Comparison of ENCODE assay signal across 8 cellular contexts in the genomic region with DNA sequence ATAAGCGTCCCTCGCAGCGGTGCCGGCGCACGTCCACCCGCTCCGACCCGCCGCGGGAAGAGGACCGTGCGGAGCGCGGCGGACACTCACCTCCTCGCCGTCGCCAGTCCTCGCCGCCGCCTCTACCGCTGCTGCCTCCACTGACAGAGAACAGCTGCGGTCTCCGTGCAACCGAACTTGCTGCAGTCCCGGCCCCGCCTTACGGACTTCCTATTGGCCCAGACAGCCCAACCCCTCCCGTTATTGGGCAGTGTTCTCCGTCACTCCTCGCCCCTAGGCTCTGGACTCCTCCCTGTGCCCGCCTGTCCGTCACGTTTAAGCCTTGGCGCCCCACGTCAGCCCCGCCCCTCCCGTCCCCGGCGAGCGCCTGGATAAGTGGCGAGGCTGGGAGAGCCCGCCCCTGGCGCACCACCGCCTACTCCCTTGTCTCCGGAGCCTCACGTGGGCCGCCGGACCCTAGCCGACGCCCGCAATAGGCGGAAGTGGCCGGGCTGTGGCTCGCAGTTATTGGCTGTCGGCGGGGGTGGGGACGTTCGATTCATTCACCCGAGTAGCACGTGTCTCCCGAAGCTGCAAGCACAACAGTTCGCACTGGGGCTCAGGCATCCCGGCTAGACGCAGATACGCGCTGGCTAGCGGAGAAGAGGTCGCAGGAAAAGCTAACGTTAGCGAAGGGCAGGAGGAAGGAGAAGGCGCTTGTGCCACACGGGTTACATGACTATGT. TPM values are rescaled to one million over a fixed set of nuclear protein-coding genes. Genes with fewer than 3 reads are reported as not detected.
DNase-seq lines count a peak whose midpoint lies in the region; ATAC-seq and TF ChIP-seq lines count a peak whose summit lies in the region.

A gene with protein sequence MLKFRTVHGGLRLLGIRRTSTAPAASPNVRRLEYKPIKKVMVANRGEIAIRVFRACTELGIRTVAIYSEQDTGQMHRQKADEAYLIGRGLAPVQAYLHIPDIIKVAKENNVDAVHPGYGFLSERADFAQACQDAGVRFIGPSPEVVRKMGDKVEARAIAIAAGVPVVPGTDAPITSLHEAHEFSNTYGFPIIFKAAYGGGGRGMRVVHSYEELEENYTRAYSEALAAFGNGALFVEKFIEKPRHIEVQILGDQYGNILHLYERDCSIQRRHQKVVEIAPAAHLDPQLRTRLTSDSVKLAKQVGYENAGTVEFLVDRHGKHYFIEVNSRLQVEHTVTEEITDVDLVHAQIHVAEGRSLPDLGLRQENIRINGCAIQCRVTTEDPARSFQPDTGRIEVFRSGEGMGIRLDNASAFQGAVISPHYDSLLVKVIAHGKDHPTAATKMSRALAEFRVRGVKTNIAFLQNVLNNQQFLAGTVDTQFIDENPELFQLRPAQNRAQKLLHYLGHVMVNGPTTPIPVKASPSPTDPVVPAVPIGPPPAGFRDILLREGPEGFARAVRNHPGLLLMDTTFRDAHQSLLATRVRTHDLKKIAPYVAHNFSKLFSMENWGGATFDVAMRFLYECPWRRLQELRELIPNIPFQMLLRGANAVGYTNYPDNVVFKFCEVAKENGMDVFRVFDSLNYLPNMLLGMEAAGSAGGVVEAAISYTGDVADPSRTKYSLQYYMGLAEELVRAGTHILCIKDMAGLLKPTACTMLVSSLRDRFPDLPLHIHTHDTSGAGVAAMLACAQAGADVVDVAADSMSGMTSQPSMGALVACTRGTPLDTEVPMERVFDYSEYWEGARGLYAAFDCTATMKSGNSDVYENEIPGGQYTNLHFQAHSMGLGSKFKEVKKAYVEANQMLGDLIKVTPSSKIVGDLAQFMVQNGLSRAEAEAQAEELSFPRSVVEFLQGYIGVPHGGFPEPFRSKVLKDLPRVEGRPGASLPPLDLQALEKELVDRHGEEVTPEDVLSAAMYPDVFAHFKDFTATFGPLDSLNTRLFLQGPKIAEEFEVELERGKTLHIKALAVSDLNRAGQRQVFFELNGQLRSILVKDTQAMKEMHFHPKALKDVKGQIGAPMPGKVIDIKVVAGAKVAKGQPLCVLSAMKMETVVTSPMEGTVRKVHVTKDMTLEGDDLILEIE (minus strand): TSS at position 152 of the 724 bp plus-strand sequence. CDS start 86,224 bp downstream, outside the sequence.

- peak; percentile 34 for TF ChIP-seq POLR2A in GM19193 (IDR thresholded peaks at IDR 0.05; ENCODE audit: extremely low read depth, insufficient read depth, insufficient read length)

- DNase-seq in AG09319 (ENCODE audit: extremely low read depth, low read depth) = peak; percentile 99
- DNase-seq in NCI-H510A treated with DMSO at 0.1 percent for 48 hours (lab: John Stamatoyannopoulos, UW) = peak; percentile 99
- peak; percentile 89 to 96 for DNase-seq in activated CD4-positive, alpha-beta T cell treated with anti-CD3 and anti-CD28 coated beads, Interleukin-2, amount 50 U/mL, for 24 hours (ENCODE audit: low read depth in 1 of 2, low spot score in 1 of 2)
- peak; percentile 55 for DNase-seq in cortex of kidney (lab: John Stamatoyannopoulos, UW)
- DNase-seq in left colon = peak; percentile 99 to 100
- DNase-seq in stimulated activated CD4-positive, alpha-beta T cell treated with anti-CD3 and anti-CD28 coated beads, Interleukin-1b, Interleukin-23, amount 100 ng/mL, for 4 hours (ENCODE audit: low read depth in 2 of 2) = peak; percentile 92 to 95

- ATAC-seq in HG03432 (IDR thresholded peaks at IDR 0.05; ENCODE audit: unreplicated experiment) (peak; percentile 93), left colon (peak; percentile 95)

- TF ChIP-seq CTCF in AG09319 (IDR thresholded peaks at IDR 0.05; ENCODE audit: low read depth, low read length) = no peak

- intact Hi-C loops in left colon (cut with DNase I, micrococcal nuclease) = no loop called here

RNA-seq across cellular contexts. Expression of the gene that starts here (rescaled TPM):
- 10 to 100 TPM; 47.2 to 65.2 TPM for total RNA-seq in left colon

Comparison
In these comparisons a context has a peak if more than half of its experiments do, and no peak if none do; other contexts are left out.
1. Peak in every context shown above with its lines: DNase-seq and ATAC-seq.